ENCODE assay signal across 8 cellular contexts in the genomic region with DNA sequence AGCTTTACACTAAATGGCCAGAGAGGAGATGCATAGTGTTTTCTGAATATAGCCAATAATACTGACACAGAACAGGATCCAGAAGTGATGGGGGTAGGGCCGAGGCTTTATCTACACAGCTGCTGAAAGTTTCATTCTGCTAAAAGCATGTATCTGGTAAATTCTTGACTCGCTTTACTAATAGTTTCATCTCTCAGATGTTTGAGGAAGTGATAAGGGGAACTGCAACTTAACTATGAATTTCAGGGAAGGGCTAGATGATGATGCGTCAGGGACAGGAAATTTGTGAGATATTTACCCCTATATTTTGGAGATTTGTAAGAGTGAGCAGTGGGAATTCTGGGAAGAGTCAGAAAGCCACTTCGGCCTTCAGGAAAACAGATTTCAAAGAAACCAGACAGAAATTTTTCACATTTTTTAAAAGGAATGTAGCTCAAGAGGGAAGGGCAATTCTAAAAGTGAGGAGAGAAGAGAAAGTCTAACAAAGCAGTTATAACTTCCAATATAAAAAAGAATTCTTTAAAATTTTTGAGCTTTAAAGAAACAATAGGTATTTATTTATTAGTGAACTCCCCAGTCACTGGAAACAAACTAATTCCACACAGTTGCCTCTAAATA.
DNase-seq lines count a peak whose midpoint lies in the region; ATAC-seq and TF ChIP-seq lines count a peak whose summit lies in the region.

No MANE protein-coding gene starts in this region.

- TF ChIP-seq CTCF in choroid plexus epithelial cell (conservative IDR thresholded peaks at IDR 0.05; ENCODE audit: low read depth, low read length) (no peak), ascending aorta (IDR thresholded peaks at IDR 0.05) (no peak)

- H3K4me1 ChIP-seq in ascending aorta = no peaks in the 10 kb centered on the region

- intact Hi-C loops in ascending aorta (cut with DNase I) = no loop called here

- no peaks in the 10 kb centered on the region for H3K27me3 ChIP-seq in ascending aorta

- H3K4me3 ChIP-seq in choroid plexus epithelial cell (ENCODE audit: low read depth, low read length) (no peak overlapping the region), ascending aorta (no peak overlapping the region)

- H3K27ac ChIP-seq in ascending aorta = no peak overlapping the region

- no peaks in the 10 kb centered on the region for H3K9me3 ChIP-seq in ascending aorta

- DNase-seq in choroid plexus epithelial cell (ENCODE audit: low read depth) (peak; percentile 23), UCSD-AML1 (lab: John Stamatoyannopoulos, UW; ENCODE audit: unreplicated experiment) (no peak), putamen (ENCODE audit: low spot score) (no peak), NCI-H82 (lab: John Stamatoyannopoulos, UW) (no peak), ascending aorta (ENCODE audit: low spot score in 2 of 2) (no peak)

- ATAC-seq in GM18499 (IDR thresholded peaks at IDR 0.05; ENCODE audit: insufficient read depth, unreplicated experiment) (peak; percentile 98), GM21390 (IDR thresholded peaks at IDR 0.05; ENCODE audit: unreplicated experiment) (peak; percentile 97), HG03457 (IDR thresholded peaks at IDR 0.05; ENCODE audit: unreplicated experiment) (peak; percentile 98)

- no peaks in the 10 kb centered on the region for H3K36me3 ChIP-seq in ascending aorta
